Comparison of ENCODE assay signal across 8 cellular contexts in genomic region chr1:203289281-203289981, GRCh38. TPM values are rescaled to one million over a fixed set of nuclear protein-coding genes. Genes with fewer than 3 reads are reported as not detected.
DNase-seq lines count a peak whose midpoint lies in the region; ATAC-seq, FAIRE-seq and TF ChIP-seq lines count a peak whose summit lies in the region.

No MANE protein-coding gene starts in this region.

- H3K4me1 ChIP-seq in astrocyte (ENCODE audit: insufficient read depth, low read length) (peaks cover 8% of the 10 kb centered on the region), mucosa of stomach (ENCODE audit: control insufficient read depth, insufficient read depth, low read length) (peaks cover 68% of the 10 kb centered on the region)

- H3K9me3 ChIP-seq in astrocyte (ENCODE audit: insufficient read depth, low read depth, low read length) (no peaks in the 10 kb centered on the region), mucosa of stomach (ENCODE audit: control insufficient read depth, low read length) (no peaks in the 10 kb centered on the region)

- no peak overlapping the region for H2AFZ ChIP-seq in astrocyte (ENCODE audit: low read depth, low read length)

- FAIRE-seq in astrocyte (lab: Jason Lieb, UNC) = no peak

- H3K27me3 ChIP-seq in astrocyte (ENCODE audit: insufficient read depth, low read length) = peaks cover 7% of the 10 kb centered on the region
- no peaks in the 10 kb centered on the region for H3K27me3 ChIP-seq in mucosa of stomach (ENCODE audit: control insufficient read depth, insufficient read depth, low read length)

- H3K4me3 ChIP-seq in astrocyte (ENCODE audit: insufficient read depth, low read depth, low read length) (no peak overlapping the region), mucosa of stomach (ENCODE audit: low read length) (no peak overlapping the region)

- H3K36me3 Mint-ChIP-seq in astrocyte (ENCODE audit: low read depth, unreplicated experiment) = no peaks in the 10 kb centered on the region

- no peak overlapping the region for H3K4me2 ChIP-seq in astrocyte (ENCODE audit: low read length)

- no peak overlapping the region for H3K27ac ChIP-seq in astrocyte (ENCODE audit: low read depth, low read length)

- no peaks in the 10 kb centered on the region for H3K9me3 Mint-ChIP-seq in astrocyte (ENCODE audit: unreplicated experiment)

- H3K9ac ChIP-seq in astrocyte (ENCODE audit: low read length) (peak overlapping the region; percentile 64), mucosa of stomach (ENCODE audit: low read length) (peak overlapping the region; percentile 75)

- H3K27ac Mint-ChIP-seq in astrocyte (ENCODE audit: unreplicated experiment) = no peak overlapping the region

- H3K4me3 Mint-ChIP-seq in astrocyte (ENCODE audit: unreplicated experiment) = no peak overlapping the region

- ATAC-seq in HG03196 (IDR thresholded peaks at IDR 0.05; ENCODE audit: unreplicated experiment) = peak; percentile 49

- DNase-seq in NCI-H524 (lab: John Stamatoyannopoulos, UW) (peak; percentile 66 to 71), NCI-H524 treated with DMSO at 0.1 percent for 48 hours (lab: John Stamatoyannopoulos, UW) (no peak), T-helper 22 cell (ENCODE audit: low read depth) (peak; percentile 88), astrocyte (ENCODE audit: low read depth) (no peak), NCI-H2029 (lab: John Stamatoyannopoulos, UW) (no peak)
- peak; percentile 85 to 92 for DNase-seq in stimulated activated CD8-positive, alpha-beta memory T cell treated with anti-CD3 and anti-CD28 coated beads, Interleukin-7, amount 100 ng/mL, for 48 hours (ENCODE audit: extremely low read depth in 1 of 2, low read depth in 1 of 2)

- H3K27me3 Mint-ChIP-seq in astrocyte (ENCODE audit: low read depth, unreplicated experiment) = peaks cover 10% of the 10 kb centered on the region

- H4K20me1 ChIP-seq in astrocyte (ENCODE audit: insufficient read depth, low read length) = no peaks in the 10 kb centered on the region

- no peaks in the 10 kb centered on the region for H3K36me3 ChIP-seq in astrocyte (ENCODE audit: insufficient read depth, low read length)
- H3K36me3 ChIP-seq in mucosa of stomach (ENCODE audit: control insufficient read depth, insufficient read depth, low read length) = no peaks in the 10 kb centered on the region

- no peaks in the 10 kb centered on the region for H3K79me2 ChIP-seq in astrocyte (ENCODE audit: insufficient read depth, low read length)

- TF ChIP-seq CTCF in astrocyte (IDR thresholded peaks at IDR 0.05; ENCODE audit: insufficient read depth, low read depth, low read length) = no peak

- H3K4me1 Mint-ChIP-seq in astrocyte (ENCODE audit: low read depth, unreplicated experiment) = peaks cover 5% of the 10 kb centered on the region

RNA-seq across cellular contexts. Expression of gene BTG2, which starts 15.9 kb away (rescaled TPM):
- 46.4 and 58.3 TPM in 2 replicates for total RNA-seq in astrocyte

RNA-seq across cellular contexts. Expression of gene CHIT1, which starts 60.0 kb away (rescaled TPM):
- total RNA-seq in astrocyte = not detected in 2 replicates

Comparison
In these comparisons a context has a peak if more than half of its experiments do, and no peak if none do; other contexts are left out.
1. DNase-seq: peak in NCI-H524 (2 of 2), T-helper 22 cell (single experiment) and stimulated activated CD8-positive, alpha-beta memory T cell treated with anti-CD3 and anti-CD28 coated beads, Interleukin-7, amount 100 ng/mL, for 48 hours (2 of 2); none in NCI-H524 treated with DMSO at 0.1 percent for 48 hours (single experiment), astrocyte (single experiment) and NCI-H2029 (single experiment).